19 cellular contexts compared by ENCODE assay signal in the genomic region with DNA sequence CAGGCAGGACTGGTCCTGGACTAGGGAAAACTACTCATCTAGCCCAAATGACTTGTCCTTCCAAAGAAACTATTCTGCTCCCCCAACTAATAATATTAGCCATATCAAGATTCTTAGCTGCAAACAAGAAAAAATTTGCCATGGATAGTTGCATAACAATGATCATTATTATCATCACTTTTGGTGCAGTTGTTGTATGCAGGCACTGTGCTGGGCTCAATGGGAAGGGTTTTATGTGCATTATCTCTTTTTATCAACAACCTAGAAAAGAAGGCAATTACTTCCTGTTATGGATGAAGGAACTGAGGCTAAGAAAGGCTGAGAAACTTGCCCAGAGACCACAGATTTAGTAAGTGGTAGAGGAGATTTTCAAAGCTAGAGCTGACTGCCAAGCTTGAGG. TPM values are rescaled to one million over a fixed set of nuclear protein-coding genes. Genes with fewer than 3 reads are reported as not detected.
DNase-seq lines count a peak whose midpoint lies in the region; ATAC-seq and TF ChIP-seq lines count a peak whose summit lies in the region.
"Had no signal": no experiment of that assay in that cellular context is flagged by ENCODE, and none has a peak within 500 bp of the region (broad histone marks: within the 10 kb centered on the region; RNA-seq: fewer than 3 reads in every experiment).

No MANE protein-coding gene starts in this region.

- no peaks in the 10 kb centered on the region for H3K27me3 ChIP-seq in Karpas-422 (ENCODE audit: low read length)
- H3K27me3 ChIP-seq in left lung: no peaks in the 10 kb centered on the region
- no peaks in the 10 kb centered on the region for H3K27me3 ChIP-seq in thyroid gland
- H3K27me3 ChIP-seq: BE2C, heart right ventricle, pancreas had no signal

- peak overlapping the region; percentile 70 for H3K9ac ChIP-seq in Karpas-422 (ENCODE audit: low read length)

- H3K4me3 ChIP-seq in Karpas-422 (ENCODE audit: low read length) (peak overlapping the region; percentile 3; the same call in 1 of the 2 replicates), OCI-LY7 (ENCODE audit: low read depth, low read length, poor library complexity, severe bottlenecking) (no peak overlapping the region), left lung (no peak overlapping the region), thyroid gland (replicated peaks in 1 of 3) (no peak overlapping the region)
- H3K4me3 ChIP-seq: heart right ventricle, pancreas had no signal

- TF ChIP-seq CTCF in OCI-LY7 (conservative IDR thresholded peaks at IDR 0.05; ENCODE audit: low read length): no peak
- no peak for TF ChIP-seq CTCF in left lung (IDR thresholded peaks at IDR 0.05)
- no peak for TF ChIP-seq CTCF in thyroid gland (IDR thresholded peaks at IDR 0.05)

- ATAC-seq in left lung (no peak), GM19328 (IDR thresholded peaks at IDR 0.05; ENCODE audit: unreplicated experiment) (no peak)
- ATAC-seq: activated CD8-positive, alpha-beta memory T cell treated with anti-CD3 and anti-CD28 coated beads, Interleukin-2, amount 10 ng/mL, durations not matched to agents 7 days and 5 days had no signal

- peak overlapping the region; percentile 64 for H3K4me2 ChIP-seq in Karpas-422 (ENCODE audit: low read depth, low read length, poor library complexity, severe bottlenecking)
- peak overlapping the region; percentile 42 for H3K4me2 ChIP-seq in OCI-LY7 (ENCODE audit: low read length)

- no peaks in the 10 kb centered on the region for H3K9me2 ChIP-seq in Karpas-422 (replicated peaks; ENCODE audit: insufficient read depth, low read length)
- no peaks in the 10 kb centered on the region for H3K9me2 ChIP-seq in OCI-LY7 (ENCODE audit: insufficient read depth, low read length)

- H3K9me3 ChIP-seq in Karpas-422 (ENCODE audit: low read length) (no peaks in the 10 kb centered on the region), OCI-LY7 (ENCODE audit: low read length) (no peaks in the 10 kb centered on the region), left lung (no peaks in the 10 kb centered on the region), thyroid gland (no peaks in the 10 kb centered on the region)
- H3K9me3 ChIP-seq: BE2C, heart right ventricle, pancreas had no signal

- H4K20me1 ChIP-seq in Karpas-422 (ENCODE audit: insufficient read depth, low read depth, low read length) (no peaks in the 10 kb centered on the region), OCI-LY7 (ENCODE audit: insufficient read depth, low read length) (no peaks in the 10 kb centered on the region)

- H2AFZ ChIP-seq in Karpas-422 (ENCODE audit: low read length) (no peak overlapping the region), OCI-LY7 (ENCODE audit: low read length) (peak overlapping the region; percentile 57; the same call in 1 of the 2 replicates)

- POLR2A ChIA-PET in OCI-LY7 (lab: Charles Lee): interaction anchor here (0.6 to 1.7 kb wide), 6 partner anchors 11 to 341 kb away, joined by 3 to 4 read pairs (median 3); no protein-coding TSS in a partner anchor

- TF ChIP-seq POLR2A in thyroid gland (IDR thresholded peaks at IDR 0.05): no peak

- no peak for DNase-seq in Karpas-422
- DNase-seq in OCI-LY7 (ENCODE audit: low spot score): no peak
- DNase-seq in left lung: no peak
- DNase-seq in thyroid gland: no peak
- no peak for DNase-seq in kidney tubule cell (ENCODE audit: low spot score)
- DNase-seq in H4 (ENCODE audit: low spot score): no peak
- no peak for DNase-seq in DMS53 (lab: John Stamatoyannopoulos, UW)
- DNase-seq: activated CD4-positive, alpha-beta T cell treated with anti-CD3 and anti-CD28 coated beads for 48 hours; activated CD8-positive, alpha-beta memory T cell treated with anti-CD3 and anti-CD28 coated beads, Interleukin-2, amount 10 ng/mL, durations not matched to agents 7 days and 5 days; BE2C; DMS 273 treated with DMSO at 0.1 percent for 48 hours; heart right ventricle; natural killer cell; NCI-H1092 treated with DMSO at 0.1 percent for 48 hours; NCI-H526; pancreas; stimulated activated naive CD4-positive, alpha-beta T cell treated with Interleukin-2 at 50 U/mL for 16 hours; SW 1271 had no signal

- BruUV-seq in OCI-LY7 (replicated peaks; lab: Mats Ljungman, UMichigan): no TSS peak

- intact Hi-C loops in OCI-LY7 (cut with micrococcal nuclease; ENCODE audit: unreplicated experiment): no loop called here
- intact Hi-C loops in left lung (cut with DNase I): no loop called here
- intact Hi-C loops in thyroid gland (cut with DNase I): no loop called here

- no peaks in the 10 kb centered on the region for H3K79me2 ChIP-seq in Karpas-422 (ENCODE audit: low read length)
- no peaks in the 10 kb centered on the region for H3K79me2 ChIP-seq in OCI-LY7 (ENCODE audit: insufficient read depth, low read depth, low read length)

- no peaks in the 10 kb centered on the region; the same call in 1 of the 2 replicates for H3K36me3 ChIP-seq in Karpas-422 (ENCODE audit: insufficient read depth, low read length)
- H3K36me3 ChIP-seq in OCI-LY7 (ENCODE audit: insufficient read depth, low read length): no peaks in the 10 kb centered on the region
- H3K36me3 ChIP-seq in left lung: no peaks in the 10 kb centered on the region
- no peaks in the 10 kb centered on the region for H3K36me3 ChIP-seq in thyroid gland
- H3K36me3 ChIP-seq: BE2C, heart right ventricle, pancreas had no signal

- peak overlapping the region; percentile 99 for H3K27ac ChIP-seq in Karpas-422 (ENCODE audit: low read length)
- peak overlapping the region; percentile 41 for H3K27ac ChIP-seq in OCI-LY7 (ENCODE audit: low read depth, low read length, poor library complexity, severe bottlenecking)
- peak overlapping the region; percentile 76 to 90 for H3K27ac ChIP-seq in left lung
- H3K27ac ChIP-seq in thyroid gland: peak overlapping the region; percentile 27 to 94 (median 93)

- CTCF ChIA-PET in OCI-LY7 (lab: Charles Lee; ENCODE audit: unreplicated experiment): interaction anchor here (0.7 kb wide), 1 partner anchor 467 kb away, joined by 5 read pairs; no protein-coding TSS in a partner anchor

- H3K4me1 ChIP-seq in Karpas-422 (ENCODE audit: low read length): peaks cover 73% of the 10 kb centered on the region
- H3K4me1 ChIP-seq in OCI-LY7 (ENCODE audit: insufficient read depth, low read length, poor library complexity, severe bottlenecking): peaks cover 23% of the 10 kb centered on the region
- peaks cover 7 to 84% of the 10 kb centered on the region in 2 donors for H3K4me1 ChIP-seq in left lung
- H3K4me1 ChIP-seq in thyroid gland: peaks cover 38 to 54% of the 10 kb centered on the region in 2 donors
- H3K4me1 ChIP-seq: BE2C had no signal

RNA-seq across cellular contexts. Expression of a gene that starts 20.3 kb away (rescaled TPM):
- total RNA-seq in Karpas-422 (2014; rRNA removed; shearing (Covaris generic); ENCODE audit: low replicate concordance): 55.4 and 86.6 TPM in 2 replicates
- 4.8 and 5.1 TPM in 2 replicates for total RNA-seq in OCI-LY7 (2014; rRNA removed; shearing (Covaris generic))
- 10.2 and 10.6 TPM in 2 replicates for total RNA-seq in OCI-LY7 (2022)
- 100 to 1,000 TPM in 1 of 2 donors, 10 to 100 TPM in 1; 75.1 to 103 TPM for total RNA-seq in left lung
- 100 to 1,000 TPM in 3 of 4 donors, 10 to 100 TPM in 1; 65.2 to 194 (median 138) TPM for total RNA-seq in thyroid gland
- total RNA-seq in H4 (2014; rRNA removed; shearing (Covaris generic)): 9.0 and 10.1 TPM in 2 replicates

RNA-seq across cellular contexts. Expression of a gene that starts 58.6 kb away (rescaled TPM):
- 40.8 and 42.0 TPM in 2 replicates for total RNA-seq in Karpas-422 (2014; rRNA removed; shearing (Covaris generic); ENCODE audit: low replicate concordance)
- 30.0 and 32.7 TPM in 2 replicates for total RNA-seq in OCI-LY7 (2014; rRNA removed; shearing (Covaris generic))
- total RNA-seq in OCI-LY7 (2022) (66.0 and 69.0 TPM in 2 replicates), left lung (10 to 100 TPM; 93.0 to 93.4 TPM), thyroid gland (10 to 100 TPM; 46.9 to 54.8 (median 50.1) TPM)
- 10.4 and 14.1 TPM in 2 replicates for total RNA-seq in H4 (2014; rRNA removed; shearing (Covaris generic))

Comparison
In these comparisons a context has a peak if more than half of its experiments do, and no peak if none do; other contexts are left out.
1. H3K27ac ChIP-seq: peak in every context shown above with its lines; median percentile 99 in Karpas-422; 93 in thyroid gland; 83 in left lung; 41 in OCI-LY7.